ENCODE assay signal across 9 cellular contexts in the genomic region with DNA sequence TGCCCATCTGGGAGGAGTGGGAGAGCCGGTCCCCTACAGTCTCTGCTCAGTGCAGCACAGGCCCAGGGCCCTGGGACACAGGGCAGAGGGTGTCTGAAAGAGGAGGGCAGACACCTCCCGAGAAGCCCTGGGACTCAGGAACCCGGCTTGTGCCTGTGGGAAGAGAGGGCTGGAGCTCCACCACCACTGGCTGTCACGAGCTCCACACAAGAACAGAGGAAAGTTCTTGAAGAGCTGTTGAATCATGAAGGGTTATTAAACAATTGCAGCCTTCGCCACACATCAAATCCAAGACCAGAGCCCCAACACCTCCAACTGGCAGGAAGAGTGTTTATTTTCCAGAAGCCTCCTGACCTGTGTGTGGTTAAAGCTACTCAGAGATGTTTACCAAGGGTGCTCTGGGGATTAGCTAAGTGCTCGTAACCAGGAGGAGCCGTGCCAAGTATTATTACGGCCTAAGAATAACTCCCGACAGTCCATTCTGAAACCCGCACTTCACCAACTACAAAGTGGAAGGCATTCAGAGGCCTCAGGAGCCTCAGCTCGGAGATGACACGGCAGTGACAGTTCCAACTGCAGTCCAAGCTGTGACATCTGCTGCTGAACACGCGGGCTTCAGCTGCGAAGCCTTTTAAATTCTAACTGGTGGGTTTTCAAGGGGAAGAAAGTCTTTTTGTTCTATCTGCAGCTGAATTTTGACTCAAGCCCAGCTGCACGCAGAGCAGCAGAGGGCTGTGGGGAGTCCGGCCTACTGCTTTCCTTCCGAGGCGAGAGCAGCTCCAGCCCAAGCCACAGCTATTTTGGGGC.
DNase-seq lines count a peak whose midpoint lies in the region; ATAC-seq and TF ChIP-seq lines count a peak whose summit lies in the region.
"Had no signal": no experiment of that assay in that cellular context is flagged by ENCODE, and none has a peak within 500 bp of the region (broad histone marks: within the 10 kb centered on the region; RNA-seq: fewer than 3 reads in every experiment).

No MANE protein-coding gene starts in this region.

- peaks cover 3% of the 10 kb centered on the region for H3K27me3 Mint-ChIP-seq in endothelial cell (ENCODE audit: unreplicated experiment)
- H3K27me3 Mint-ChIP-seq: central memory CD8-positive, alpha-beta T cell had no signal

- peak overlapping the region; percentile 59 to 98 (median 78) for H3K4me2 ChIP-seq in BLaER1 treated with 17β-estradiol and CSF1 and Interleukin-3, amounts not matched to agents 10 nM and 100 nM
- no peak overlapping the region for H3K4me2 ChIP-seq in mesenchymal stem cell (ENCODE audit: low read length, poor library complexity, severe bottlenecking)

- no peak for TF ChIP-seq CTCF in endothelial cell (IDR thresholded peaks at IDR 0.05; ENCODE audit: unreplicated experiment)

- H3K4me1 ChIP-seq in BLaER1 treated with 17β-estradiol and CSF1 and Interleukin-3, amounts not matched to agents 10 nM and 100 nM, result peaks cover 38 to 95% (median 84%) of the 10 kb centered on the region in 10 experiments
- H3K4me1 ChIP-seq in mesenchymal stem cell (ENCODE audit: control insufficient read depth, insufficient read depth, low read depth, low read length), result peaks cover 28% of the 10 kb centered on the region

- no peak overlapping the region for H3K27ac Mint-ChIP-seq in endothelial cell (ENCODE audit: unreplicated experiment)

- peaks cover 11% of the 10 kb centered on the region for H3K36me3 Mint-ChIP-seq in endothelial cell (ENCODE audit: low read depth, unreplicated experiment)

- peaks cover 0 to 48% (median 35%) of the 10 kb centered on the region in 11 experiments; a peak in 18 of 22 replicates for H4K20me1 ChIP-seq in BLaER1 treated with 17β-estradiol and CSF1 and Interleukin-3, amounts not matched to agents 10 nM and 100 nM

- no peak overlapping the region for H3K4ac ChIP-seq in mesenchymal stem cell (ENCODE audit: low read depth in 1 of 2, low read length in 2 of 2)

- H3K14ac ChIP-seq in mesenchymal stem cell (ENCODE audit: low read length in 2 of 2), result no peak overlapping the region

- H4K91ac ChIP-seq in mesenchymal stem cell (ENCODE audit: low read length), result no peak overlapping the region

- H3K27ac ChIP-seq in BLaER1 treated with 17β-estradiol and CSF1 and Interleukin-3, amounts not matched to agents 10 nM and 100 nM, result peak overlapping the region in 8 of 11 experiments; percentile 0 to 78 (median 62); a peak in 13 of 22 replicates
- peak overlapping the region; percentile 64 for H3K27ac ChIP-seq in mesenchymal stem cell (ENCODE audit: low read length, poor library complexity, severe bottlenecking)

- peaks cover 14% of the 10 kb centered on the region for H3K79me1 ChIP-seq in mesenchymal stem cell (replicated peaks; ENCODE audit: low read length, poor library complexity, severe bottlenecking)

- WGBS in mesenchymal stem cell, result 34% methylated on average over 17 of the region's 19 CpGs

- H3K9ac ChIP-seq in BLaER1 treated with 17β-estradiol and CSF1 and Interleukin-3, amounts not matched to agents 10 nM and 100 nM, result peak overlapping the region in 8 of 11 experiments; percentile 8 to 69 (median 55); a peak in 15 of 22 replicates
- H3K9ac ChIP-seq in mesenchymal stem cell (ENCODE audit: low read length), result peak overlapping the region; percentile 73

- H2AFZ ChIP-seq in mesenchymal stem cell (ENCODE audit: low read depth, low read length), result no peak overlapping the region

- H3K4me3 ChIP-seq in BLaER1 treated with 17β-estradiol and CSF1 and Interleukin-3, amounts not matched to agents 10 nM and 100 nM, result peak overlapping the region in 3 of 10 experiments; percentile 10 to 25 (median 17); a peak in 4 of 20 replicates
- peak overlapping the region in 1 of 2 experiments; percentile 32 for H3K4me3 ChIP-seq in mesenchymal stem cell (ENCODE audit: insufficient read depth in 1 of 2, low read depth in 1 of 2, low read length in 2 of 2)

- H3K4me3 Mint-ChIP-seq in endothelial cell (ENCODE audit: unreplicated experiment), result no peak overlapping the region
- H3K4me3 Mint-ChIP-seq: central memory CD8-positive, alpha-beta T cell had no signal

- ATAC-seq in stimulated activated naive CD8-positive, alpha-beta T cell treated with anti-CD3 and anti-CD28 coated beads, Interleukin-15, Interleukin-2, amounts not matched to agents 100 U/mL and 50 U/mL, for 24 hours, result no peak
- no peak for ATAC-seq in HG02884 (IDR thresholded peaks at IDR 0.05; ENCODE audit: unreplicated experiment)

- DNase-seq in NCI-H1694 (lab: John Stamatoyannopoulos, UW), result peak; percentile 24
- DNase-seq in brain pericyte (ENCODE audit: low read depth, low spot score), result peak; percentile 92
- peak; percentile 99 for DNase-seq in mesenchymal stem cell
- no peak for DNase-seq in stimulated activated naive CD8-positive, alpha-beta T cell treated with anti-CD3 and anti-CD28 coated beads, Interleukin-15, Interleukin-2, amounts not matched to agents 100 U/mL and 50 U/mL, for 24 hours
- DNase-seq in RPMI8226, result no peak
- DNase-seq in endothelial cell (ENCODE audit: low spot score), result no peak

- peak overlapping the region; percentile 17 for H2AK5ac ChIP-seq in mesenchymal stem cell (ENCODE audit: low read length, severe bottlenecking)

- 0 out of 22 replicates have a peak, but pooled peaks cover 0 to 3% (median 0%) of the 10 kb centered on the region in 11 experiments for H3K27me3 ChIP-seq in BLaER1 treated with 17β-estradiol and CSF1 and Interleukin-3, amounts not matched to agents 10 nM and 100 nM
- no peaks in the 10 kb centered on the region for H3K27me3 ChIP-seq in mesenchymal stem cell (ENCODE audit: control insufficient read depth in 1 of 2, insufficient read depth in 1 of 2, low read length in 2 of 2)

- peaks cover 0 to 7% (median 0%) of the 10 kb centered on the region in 11 experiments; a peak in 2 of 22 replicates for H3K9me3 ChIP-seq in BLaER1 treated with 17β-estradiol and CSF1 and Interleukin-3, amounts not matched to agents 10 nM and 100 nM (replicated peaks in 1 of 11)
- no peaks in the 10 kb centered on the region for H3K9me3 ChIP-seq in mesenchymal stem cell (ENCODE audit: control insufficient read depth, low read length)

- no peak overlapping the region for H4K8ac ChIP-seq in mesenchymal stem cell (ENCODE audit: low read length)

- H3K23ac ChIP-seq in mesenchymal stem cell (ENCODE audit: low read length in 2 of 2), result no peak overlapping the region

- no peak overlapping the region for H2BK120ac ChIP-seq in mesenchymal stem cell (ENCODE audit: low read depth, low read length)

- H2BK15ac ChIP-seq in mesenchymal stem cell (ENCODE audit: low read depth, poor library complexity, severe bottlenecking), result no peak overlapping the region

- H2BK5ac ChIP-seq in mesenchymal stem cell (ENCODE audit: low read depth, low read length, poor library complexity, severe bottlenecking), result no peak overlapping the region

- H3K9me3 Mint-ChIP-seq in endothelial cell (ENCODE audit: unreplicated experiment), result no peaks in the 10 kb centered on the region
- H3K9me3 Mint-ChIP-seq: central memory CD8-positive, alpha-beta T cell had no signal

- H3K4me1 Mint-ChIP-seq in endothelial cell (ENCODE audit: unreplicated experiment), result no peaks in the 10 kb centered on the region
- H3K4me1 Mint-ChIP-seq: central memory CD8-positive, alpha-beta T cell had no signal

- H2BK12ac ChIP-seq in mesenchymal stem cell (ENCODE audit: low read length in 2 of 2), result no peak overlapping the region

- no peak overlapping the region for H3K18ac ChIP-seq in mesenchymal stem cell (ENCODE audit: low read depth in 1 of 2, low read length in 2 of 2)

- H3K36me3 ChIP-seq in BLaER1 treated with 17β-estradiol and CSF1 and Interleukin-3, amounts not matched to agents 10 nM and 100 nM, result peaks cover 5 to 31% (median 17%) of the 10 kb centered on the region in 11 experiments; a peak in 18 of 22 replicates
- peaks cover 0 to 8% of the 10 kb centered on the region in 2 experiments for H3K36me3 ChIP-seq in mesenchymal stem cell (ENCODE audit: control insufficient read depth in 1 of 2, insufficient read depth in 2 of 2, low read depth in 1 of 2, low read length in 2 of 2)

Comparison
In these comparisons a context has a peak if more than half of its experiments do, and no peak if none do; other contexts are left out.
1. DNase-seq: peak in NCI-H1694 (single experiment), brain pericyte (single experiment) and mesenchymal stem cell (single experiment); none in stimulated activated naive CD8-positive, alpha-beta T cell treated with anti-CD3 and anti-CD28 coated beads, Interleukin-15, Interleukin-2, amounts not matched to agents 100 U/mL and 50 U/mL, for 24 hours (single experiment), RPMI8226 (single experiment) and endothelial cell (single experiment).